ENCODE assay signal across 2 cellular contexts in the genomic region with DNA sequence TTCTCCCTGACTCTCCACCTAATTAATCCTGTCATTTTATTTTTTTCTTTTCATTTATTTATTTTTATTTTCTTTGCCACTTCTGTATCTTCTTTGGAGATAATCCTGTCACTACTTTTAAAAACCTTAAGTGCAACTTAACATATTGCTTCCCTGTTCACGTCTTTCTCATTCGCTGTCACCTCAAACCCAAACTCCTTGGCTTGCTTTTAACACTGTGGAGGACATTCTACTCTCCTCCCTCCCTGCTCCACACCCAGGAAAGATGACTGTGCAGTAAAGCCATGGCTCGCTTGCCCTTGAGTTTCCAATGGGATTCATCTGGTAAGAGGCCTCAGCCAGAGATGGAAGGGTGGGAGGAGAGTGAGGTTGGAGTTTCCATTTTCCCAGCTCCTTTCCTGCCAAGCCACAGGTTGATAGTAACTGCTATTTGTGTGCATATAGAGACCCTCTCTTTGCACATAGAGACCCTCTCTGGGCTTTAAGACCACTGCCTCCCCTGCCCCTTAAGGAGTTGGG.
TF ChIP-seq lines count a peak whose summit lies in the region.

No MANE protein-coding gene starts in this region.

TF ChIP-seq in HEK293, 187 proteins besides CTCF, POLR2A, EP300 and RAD21:
- no peak for TF ChIP-seq ZBTB7A (tag by site-specific recombination; IDR thresholded peaks at IDR 0.05; ENCODE audit: low read depth)
- TF ChIP-seq ZNF23 (tag by site-specific recombination; IDR thresholded peaks at IDR 0.05; ENCODE audit: borderline replicate concordance): no peak
- TF ChIP-seq WT1 (tag by site-specific recombination; IDR thresholded peaks at IDR 0.05): no peak
- TF ChIP-seq ZSCAN16 (tag by site-specific recombination; IDR thresholded peaks at IDR 0.05): no peak
- TF ChIP-seq ZNF341 (tag by site-specific recombination; IDR thresholded peaks at IDR 0.05; ENCODE audit: low read depth): peak; percentile 62
- no peak for TF ChIP-seq ZNF248 (tag by site-specific recombination; IDR thresholded peaks at IDR 0.05)

TF ChIP-seq in K562, 482 proteins besides CTCF, POLR2A, EP300 and RAD21 (continues in another document):
- TF ChIP-seq, protein P1, sequence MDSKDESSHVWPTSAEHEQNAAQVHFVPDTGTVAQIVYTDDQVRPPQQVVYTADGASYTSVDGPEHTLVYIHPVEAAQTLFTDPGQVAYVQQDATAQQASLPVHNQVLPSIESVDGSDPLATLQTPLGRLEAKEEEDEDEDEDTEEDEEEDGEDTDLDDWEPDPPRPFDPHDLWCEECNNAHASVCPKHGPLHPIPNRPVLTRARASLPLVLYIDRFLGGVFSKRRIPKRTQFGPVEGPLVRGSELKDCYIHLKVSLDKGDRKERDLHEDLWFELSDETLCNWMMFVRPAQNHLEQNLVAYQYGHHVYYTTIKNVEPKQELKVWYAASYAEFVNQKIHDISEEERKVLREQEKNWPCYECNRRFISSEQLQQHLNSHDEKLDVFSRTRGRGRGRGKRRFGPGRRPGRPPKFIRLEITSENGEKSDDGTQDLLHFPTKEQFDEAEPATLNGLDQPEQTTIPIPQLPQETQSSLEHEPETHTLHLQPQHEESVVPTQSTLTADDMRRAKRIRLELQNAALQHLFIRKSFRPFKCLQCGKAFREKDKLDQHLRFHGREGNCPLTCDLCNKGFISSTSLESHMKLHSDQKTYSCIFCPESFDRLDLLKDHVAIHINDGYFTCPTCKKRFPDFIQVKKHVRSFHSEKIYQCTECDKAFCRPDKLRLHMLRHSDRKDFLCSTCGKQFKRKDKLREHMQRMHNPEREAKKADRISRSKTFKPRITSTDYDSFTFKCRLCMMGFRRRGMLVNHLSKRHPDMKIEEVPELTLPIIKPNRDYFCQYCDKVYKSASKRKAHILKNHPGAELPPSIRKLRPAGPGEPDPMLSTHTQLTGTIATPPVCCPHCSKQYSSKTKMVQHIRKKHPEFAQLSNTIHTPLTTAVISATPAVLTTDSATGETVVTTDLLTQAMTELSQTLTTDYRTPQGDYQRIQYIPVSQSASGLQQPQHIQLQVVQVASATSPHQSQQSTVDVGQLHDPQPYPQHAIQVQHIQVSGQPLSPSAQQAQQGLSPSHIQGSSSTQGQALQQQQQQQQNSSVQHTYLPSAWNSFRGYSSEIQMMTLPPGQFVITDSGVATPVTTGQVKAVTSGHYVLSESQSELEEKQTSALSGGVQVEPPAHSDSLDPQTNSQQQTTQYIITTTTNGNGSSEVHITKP (IDR thresholded peaks at IDR 0.05; ENCODE audit: partially characterized antibody): peak; percentile 20
- no peak for TF ChIP-seq HMGN3 (IDR thresholded peaks at IDR 0.05; ENCODE audit: borderline replicate concordance, extremely low read depth, insufficient read length, low read depth, low read length)
- no peak for TF ChIP-seq GTF2A2 (tag; IDR thresholded peaks at IDR 0.05)
- TF ChIP-seq EHMT2 (IDR thresholded peaks at IDR 0.05): peak; percentile 79; the same call in 1 of the 2 replicates
- TF ChIP-seq SMARCE1 (IDR thresholded peaks at IDR 0.05): peak; percentile 65; the same call in 1 of the 2 replicates
- peak; percentile 72 for TF ChIP-seq ARID1B (IDR thresholded peaks at IDR 0.05)
- TF ChIP-seq ERF (CRISPR knock-in tag; IDR thresholded peaks at IDR 0.05): no peak
- peak; percentile 58; the same call in 1 of the 2 replicates for TF ChIP-seq NFE2L1 (tag; IDR thresholded peaks at IDR 0.05; ENCODE audit: borderline replicate concordance, low read depth)
- TF ChIP-seq E2F3 (CRISPR knock-in tag; IDR thresholded peaks at IDR 0.05): 0 out of 2 replicates have a peak, but pooled peaks have one; percentile 17
- no peak for TF ChIP-seq RBFOX2 (IDR thresholded peaks at IDR 0.05; ENCODE audit: low read depth, low read length)
- TF ChIP-seq E4F1 (CRISPR knock-in tag; IDR thresholded peaks at IDR 0.05; ENCODE audit: borderline replicate concordance): no peak
- no peak for TF ChIP-seq GABPB2 (CRISPR knock-in tag; conservative IDR thresholded peaks at IDR 0.05)
- no peak for TF ChIP-seq DMBX1 (CRISPR knock-in tag; IDR thresholded peaks at IDR 0.05; ENCODE audit: borderline replicate concordance)
- TF ChIP-seq SMARCA4 (IDR thresholded peaks at IDR 0.05): peak; percentile 80
- TF ChIP-seq FOXP4 (CRISPR knock-in tag; IDR thresholded peaks at IDR 0.05; ENCODE audit: borderline replicate concordance): no peak
- no peak for TF ChIP-seq NONO (IDR thresholded peaks at IDR 0.05; ENCODE audit: low read depth in 2 of 2, low read length in 1 of 2)
- TF ChIP-seq SNIP1 (IDR thresholded peaks at IDR 0.05; ENCODE audit: low read depth): 0 out of 2 replicates have a peak, but pooled peaks have one; percentile 24
- TF ChIP-seq CREB3L1 (IDR thresholded peaks at IDR 0.05; ENCODE audit: borderline replicate concordance, low read depth): no peak
- TF ChIP-seq ZNF512 (tag; IDR thresholded peaks at IDR 0.05): peak; percentile 80
- TF ChIP-seq ZNF592 (IDR thresholded peaks at IDR 0.05): peak; percentile 87
- 0 out of 4 replicates have a peak, but pooled peaks of 1 of the 2 experiments have one; percentile 37 for TF ChIP-seq MAZ (CRISPR knock-in tag; conservative IDR thresholded peaks at IDR 0.05 in 1 of 2, IDR thresholded peaks at IDR 0.05 in 1 of 2)
- TF ChIP-seq ZNF175 (CRISPR knock-in tag; IDR thresholded peaks at IDR 0.05; ENCODE audit: low read depth): peak; percentile 56; the same call in 1 of the 2 replicates
- 0 out of 2 replicates have a peak, but pooled peaks have one; percentile 21 for TF ChIP-seq HDAC2 (IDR thresholded peaks at IDR 0.05)
- TF ChIP-seq CSDE1 (IDR thresholded peaks at IDR 0.05): no peak
- TF ChIP-seq, protein P2, sequence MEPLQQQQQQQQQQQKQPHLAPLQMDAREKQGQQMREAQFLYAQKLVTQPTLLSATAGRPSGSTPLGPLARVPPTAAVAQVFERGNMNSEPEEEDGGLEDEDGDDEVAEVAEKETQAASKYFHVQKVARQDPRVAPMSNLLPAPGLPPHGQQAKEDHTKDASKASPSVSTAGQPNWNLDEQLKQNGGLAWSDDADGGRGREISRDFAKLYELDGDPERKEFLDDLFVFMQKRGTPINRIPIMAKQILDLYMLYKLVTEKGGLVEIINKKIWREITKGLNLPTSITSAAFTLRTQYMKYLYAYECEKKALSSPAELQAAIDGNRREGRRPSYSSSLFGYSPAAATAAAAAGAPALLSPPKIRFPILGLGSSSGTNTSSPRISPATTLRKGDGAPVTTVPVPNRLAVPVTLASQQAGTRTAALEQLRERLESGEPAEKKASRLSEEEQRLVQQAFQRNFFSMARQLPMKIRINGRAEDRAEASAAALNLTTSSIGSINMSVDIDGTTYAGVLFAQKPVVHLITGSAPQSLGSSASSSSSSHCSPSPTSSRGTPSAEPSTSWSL (CRISPR knock-in tag; IDR thresholded peaks at IDR 0.05; ENCODE audit: borderline replicate concordance): no peak
- no peak for TF ChIP-seq ZNF695 (CRISPR knock-in tag; IDR thresholded peaks at IDR 0.05)
- TF ChIP-seq MCM5 (IDR thresholded peaks at IDR 0.05; ENCODE audit: low read depth): no peak
- TF ChIP-seq ZNF431 (CRISPR knock-in tag; IDR thresholded peaks at IDR 0.05): no peak
- TF ChIP-seq RCOR1 (IDR thresholded peaks at IDR 0.05; ENCODE audit: borderline replicate concordance in 1 of 2, low read depth in 2 of 2, low read length in 2 of 2): peak in 1 of 2 experiments; percentile 38; a peak in 1 of 4 replicates
- no peak for TF ChIP-seq ZNF445 (CRISPR knock-in tag; IDR thresholded peaks at IDR 0.05; ENCODE audit: low read depth)
- no peak for TF ChIP-seq NR4A1 (CRISPR knock-in tag; IDR thresholded peaks at IDR 0.05)
- no peak for TF ChIP-seq NR4A1 (tag; IDR thresholded peaks at IDR 0.05)
- TF ChIP-seq ZBED1 (IDR thresholded peaks at IDR 0.05): no peak
- no peak for TF ChIP-seq TAF9B (IDR thresholded peaks at IDR 0.05; ENCODE audit: partially characterized antibody)
- peak; percentile 44; the same call in 1 of the 2 replicates for TF ChIP-seq SPI1 (IDR thresholded peaks at IDR 0.05; ENCODE audit: borderline replicate concordance, low read depth, low read length)
- peak in 1 of 2 experiments; percentile 39; a peak in 2 of 4 replicates for TF ChIP-seq NRF1 (conservative IDR thresholded peaks at IDR 0.05 in 1 of 2, IDR thresholded peaks at IDR 0.05 in 1 of 2)
- TF ChIP-seq SMC3 (conservative IDR thresholded peaks at IDR 0.05; ENCODE audit: insufficient read depth, low read depth, low read length): no peak
- TF ChIP-seq RBBP5 (IDR thresholded peaks at IDR 0.05; ENCODE audit: borderline replicate concordance, insufficient read depth, low read length, poor library complexity, severe bottlenecking): no peak
- TF ChIP-seq ARNT (IDR thresholded peaks at IDR 0.05): peak in 1 of 2 experiments; percentile 23; a peak in 1 of 4 replicates
- no peak for TF ChIP-seq NFIC (IDR thresholded peaks at IDR 0.05)
- TF ChIP-seq MIER1 (IDR thresholded peaks at IDR 0.05; ENCODE audit: low read depth): no peak
- TF ChIP-seq ESRRA (IDR thresholded peaks at IDR 0.05; ENCODE audit: borderline replicate concordance, low read depth): peak; percentile 61
- no peak for TF ChIP-seq ADNP (tag; IDR thresholded peaks at IDR 0.05)
- no peak for TF ChIP-seq TAF15 (IDR thresholded peaks at IDR 0.05; ENCODE audit: low read depth, low read length)
